ENCODE assay signal across 12 cellular contexts in genomic region chr3:149572796-149573414, GRCh38.
DNase-seq lines count a peak whose midpoint lies in the region; ATAC-seq and TF ChIP-seq lines count a peak whose summit lies in the region.
"Had no signal": no experiment of that assay in that cellular context is flagged by ENCODE, and none has a peak within 500 bp of the region (broad histone marks: within the 10 kb centered on the region; RNA-seq: fewer than 3 reads in every experiment).

No MANE protein-coding gene starts in this region.

- no peaks in the 10 kb centered on the region for H3K9me3 ChIP-seq in gastroesophageal sphincter

- no peaks in the 10 kb centered on the region for H3K9me3 Mint-ChIP-seq in HFFc6

- WGBS in gastroesophageal sphincter (ENCODE audit: low coverage in 1 of 2), 2 donors, result 28 to 41% methylated on average over 3 to 5 of the region's 6 CpGs

- ATAC-seq in gastroesophageal sphincter (peak; percentile 37), HG03571 (IDR thresholded peaks at IDR 0.05; ENCODE audit: unreplicated experiment) (no peak), GM19324 (IDR thresholded peaks at IDR 0.05; ENCODE audit: low FRiP score, unreplicated experiment) (no peak), HG03565 (IDR thresholded peaks at IDR 0.05; ENCODE audit: unreplicated experiment) (no peak)

- TF ChIP-seq EP300 in gastroesophageal sphincter (IDR thresholded peaks at IDR 0.05), result no peak

- TF ChIP-seq CTCF in HFFc6 (IDR thresholded peaks at IDR 0.05), result no peak
- TF ChIP-seq CTCF in gastroesophageal sphincter (IDR thresholded peaks at IDR 0.05), result no peak

- H3K36me3 ChIP-seq in gastroesophageal sphincter, result peaks cover 0 to 30% of the 10 kb centered on the region in 2 donors

- no peaks in the 10 kb centered on the region for H3K27me3 Mint-ChIP-seq in HFFc6 (ENCODE audit: insufficient read depth)

- peak overlapping the region in 3 of 4 donors; percentile 58 to 85 (median 84) for H3K27ac ChIP-seq in gastroesophageal sphincter
- H3K27ac ChIP-seq: VCaP had no signal

- H3K36me3 Mint-ChIP-seq in HFFc6 (ENCODE audit: low read depth), result peaks cover 26% of the 10 kb centered on the region

- DNase-seq in HFFc6 (peak; percentile 65), amniotic stem cell (lab: John Stamatoyannopoulos, UW) (peak; percentile 23), stromal cell of bone marrow (ENCODE audit: low read depth) (peak; percentile 77), Ammon's horn (ENCODE audit: low spot score) (no peak)
- DNase-seq: dorsolateral prefrontal cortex, NCI-H146, nucleus accumbens had no signal

- peak overlapping the region; percentile 97 for H3K27ac Mint-ChIP-seq in HFFc6

- peaks cover 15 to 96% (median 44%) of the 10 kb centered on the region in 3 donors for H3K4me1 ChIP-seq in gastroesophageal sphincter

- H3K4me3 ChIP-seq in gastroesophageal sphincter, result no peak overlapping the region
- H3K4me3 ChIP-seq: dorsolateral prefrontal cortex had no signal

- no peak for TF ChIP-seq POLR2A in gastroesophageal sphincter (IDR thresholded peaks at IDR 0.05)

- no peaks in the 10 kb centered on the region for H3K27me3 ChIP-seq in gastroesophageal sphincter
- H3K27me3 ChIP-seq: dorsolateral prefrontal cortex had no signal

- H3K4me3 Mint-ChIP-seq in HFFc6, result peak overlapping the region; percentile 48

- H3K4me1 Mint-ChIP-seq in HFFc6 (ENCODE audit: low read depth), result peaks cover 84% of the 10 kb centered on the region
